In genomic region chr1:206586501-206587445, GRCh38 we compare ENCODE assay signal across 1 cellular context.
TF ChIP-seq lines count a peak whose summit lies in the region.

No MANE protein-coding gene starts in this region.

TF ChIP-seq in GM23338, 12 proteins besides CTCF, POLR2A, EP300 and RAD21:
- no peak for TF ChIP-seq ZNF462 (CRISPR knock-in tag; IDR thresholded peaks at IDR 0.05)
- no peak for TF ChIP-seq ZNF331 (CRISPR knock-in tag; IDR thresholded peaks at IDR 0.05; ENCODE audit: low read depth)
